Comparison of ENCODE assay signal across 1 cellular context in the genomic region with DNA sequence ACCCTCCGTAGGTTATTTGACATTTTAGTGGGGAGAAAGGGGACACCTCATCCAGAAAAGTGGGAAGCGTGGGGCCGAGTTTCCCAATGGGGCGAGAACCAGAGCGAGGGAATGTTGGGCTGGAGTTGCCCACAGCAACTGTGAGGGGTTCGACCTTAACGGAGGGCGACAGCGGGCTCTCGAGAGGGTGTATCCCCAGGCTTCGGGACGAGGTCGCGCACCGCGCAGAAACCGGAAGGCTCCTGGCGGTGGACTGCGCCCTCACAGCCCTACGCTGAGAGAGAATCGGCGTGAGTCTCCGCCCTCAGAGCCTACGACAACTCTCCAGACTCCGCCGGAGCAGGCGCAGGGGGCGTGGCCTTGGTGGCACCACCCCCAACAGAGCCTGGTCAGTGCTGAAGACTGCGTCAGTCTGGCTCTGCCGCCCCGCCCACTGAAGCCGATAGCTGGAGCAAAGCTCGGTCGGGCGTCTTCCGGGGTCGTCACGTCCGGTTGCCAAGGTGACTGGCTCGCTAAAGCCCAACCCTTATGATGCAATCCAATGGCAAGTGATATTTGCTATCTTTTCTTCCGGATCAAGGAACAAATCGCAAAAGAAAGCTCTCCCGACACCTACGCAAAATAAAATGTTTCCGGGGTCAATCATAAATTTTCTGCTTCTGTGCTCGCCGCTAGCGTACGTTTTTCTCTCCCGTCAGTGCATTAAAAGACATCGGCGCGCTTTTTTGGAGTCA.
TF ChIP-seq lines count a peak whose summit lies in the region.

A gene with protein sequence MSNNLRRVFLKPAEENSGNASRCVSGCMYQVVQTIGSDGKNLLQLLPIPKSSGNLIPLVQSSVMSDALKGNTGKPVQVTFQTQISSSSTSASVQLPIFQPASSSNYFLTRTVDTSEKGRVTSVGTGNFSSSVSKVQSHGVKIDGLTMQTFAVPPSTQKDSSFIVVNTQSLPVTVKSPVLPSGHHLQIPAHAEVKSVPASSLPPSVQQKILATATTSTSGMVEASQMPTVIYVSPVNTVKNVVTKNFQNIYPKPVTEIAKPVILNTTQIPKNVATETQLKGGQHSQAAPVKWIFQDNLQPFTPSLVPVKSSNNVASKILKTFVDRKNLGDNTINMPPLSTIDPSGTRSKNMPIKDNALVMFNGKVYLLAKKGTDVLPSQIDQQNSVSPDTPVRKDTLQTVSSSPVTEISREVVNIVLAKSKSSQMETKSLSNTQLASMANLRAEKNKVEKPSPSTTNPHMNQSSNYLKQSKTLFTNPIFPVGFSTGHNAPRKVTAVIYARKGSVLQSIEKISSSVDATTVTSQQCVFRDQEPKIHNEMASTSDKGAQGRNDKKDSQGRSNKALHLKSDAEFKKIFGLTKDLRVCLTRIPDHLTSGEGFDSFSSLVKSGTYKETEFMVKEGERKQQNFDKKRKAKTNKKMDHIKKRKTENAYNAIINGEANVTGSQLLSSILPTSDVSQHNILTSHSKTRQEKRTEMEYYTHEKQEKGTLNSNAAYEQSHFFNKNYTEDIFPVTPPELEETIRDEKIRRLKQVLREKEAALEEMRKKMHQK (minus strand): TSS at position 257 of the 734 bp plus-strand sequence. CDS start 234 bp downstream, at position 23.

TF ChIP-seq in K562, 482 proteins besides CTCF, POLR2A, EP300 and RAD21 (continued from another document and continues in another):
- TF ChIP-seq RBM22 (IDR thresholded peaks at IDR 0.05; ENCODE audit: low read depth, low read length, poor library complexity, severe bottlenecking): peak; percentile 84
- TF ChIP-seq HDAC3 (IDR thresholded peaks at IDR 0.05; ENCODE audit: borderline replicate concordance, partially characterized antibody): peak; percentile 60
- 0 out of 2 replicates have a peak, but pooled peaks have one; percentile 56 for TF ChIP-seq RUNX1 (IDR thresholded peaks at IDR 0.05; ENCODE audit: low read depth)
- peak; percentile 81 for TF ChIP-seq CHAMP1 (IDR thresholded peaks at IDR 0.05)
- no peak for TF ChIP-seq ZNF551 (CRISPR knock-in tag; IDR thresholded peaks at IDR 0.05)
- peak; percentile 73; the same call in 1 of the 2 replicates for TF ChIP-seq ZKSCAN1 (IDR thresholded peaks at IDR 0.05; ENCODE audit: low read depth, low read length)
- TF ChIP-seq, protein P1, sequence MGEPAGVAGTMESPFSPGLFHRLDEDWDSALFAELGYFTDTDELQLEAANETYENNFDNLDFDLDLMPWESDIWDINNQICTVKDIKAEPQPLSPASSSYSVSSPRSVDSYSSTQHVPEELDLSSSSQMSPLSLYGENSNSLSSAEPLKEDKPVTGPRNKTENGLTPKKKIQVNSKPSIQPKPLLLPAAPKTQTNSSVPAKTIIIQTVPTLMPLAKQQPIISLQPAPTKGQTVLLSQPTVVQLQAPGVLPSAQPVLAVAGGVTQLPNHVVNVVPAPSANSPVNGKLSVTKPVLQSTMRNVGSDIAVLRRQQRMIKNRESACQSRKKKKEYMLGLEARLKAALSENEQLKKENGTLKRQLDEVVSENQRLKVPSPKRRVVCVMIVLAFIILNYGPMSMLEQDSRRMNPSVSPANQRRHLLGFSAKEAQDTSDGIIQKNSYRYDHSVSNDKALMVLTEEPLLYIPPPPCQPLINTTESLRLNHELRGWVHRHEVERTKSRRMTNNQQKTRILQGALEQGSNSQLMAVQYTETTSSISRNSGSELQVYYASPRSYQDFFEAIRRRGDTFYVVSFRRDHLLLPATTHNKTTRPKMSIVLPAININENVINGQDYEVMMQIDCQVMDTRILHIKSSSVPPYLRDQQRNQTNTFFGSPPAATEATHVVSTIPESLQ (CRISPR knock-in tag; IDR thresholded peaks at IDR 0.05): peak; percentile 10; the same call in 1 of the 2 replicates
- TF ChIP-seq, protein P2, sequence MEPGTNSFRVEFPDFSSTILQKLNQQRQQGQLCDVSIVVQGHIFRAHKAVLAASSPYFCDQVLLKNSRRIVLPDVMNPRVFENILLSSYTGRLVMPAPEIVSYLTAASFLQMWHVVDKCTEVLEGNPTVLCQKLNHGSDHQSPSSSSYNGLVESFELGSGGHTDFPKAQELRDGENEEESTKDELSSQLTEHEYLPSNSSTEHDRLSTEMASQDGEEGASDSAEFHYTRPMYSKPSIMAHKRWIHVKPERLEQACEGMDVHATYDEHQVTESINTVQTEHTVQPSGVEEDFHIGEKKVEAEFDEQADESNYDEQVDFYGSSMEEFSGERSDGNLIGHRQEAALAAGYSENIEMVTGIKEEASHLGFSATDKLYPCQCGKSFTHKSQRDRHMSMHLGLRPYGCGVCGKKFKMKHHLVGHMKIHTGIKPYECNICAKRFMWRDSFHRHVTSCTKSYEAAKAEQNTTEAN (CRISPR knock-in tag; IDR thresholded peaks at IDR 0.05): no peak
- TF ChIP-seq ZNF398 (CRISPR knock-in tag; IDR thresholded peaks at IDR 0.05): no peak
- TF ChIP-seq CTBP1 (IDR thresholded peaks at IDR 0.05; ENCODE audit: borderline replicate concordance): no peak
- TF ChIP-seq ZNF695 (CRISPR knock-in tag; IDR thresholded peaks at IDR 0.05): no peak
- peak; percentile 55; the same call in 1 of the 2 replicates for TF ChIP-seq MYNN (IDR thresholded peaks at IDR 0.05)
- TF ChIP-seq MYNN (CRISPR knock-in tag; IDR thresholded peaks at IDR 0.05): no peak
- TF ChIP-seq, protein P3, sequence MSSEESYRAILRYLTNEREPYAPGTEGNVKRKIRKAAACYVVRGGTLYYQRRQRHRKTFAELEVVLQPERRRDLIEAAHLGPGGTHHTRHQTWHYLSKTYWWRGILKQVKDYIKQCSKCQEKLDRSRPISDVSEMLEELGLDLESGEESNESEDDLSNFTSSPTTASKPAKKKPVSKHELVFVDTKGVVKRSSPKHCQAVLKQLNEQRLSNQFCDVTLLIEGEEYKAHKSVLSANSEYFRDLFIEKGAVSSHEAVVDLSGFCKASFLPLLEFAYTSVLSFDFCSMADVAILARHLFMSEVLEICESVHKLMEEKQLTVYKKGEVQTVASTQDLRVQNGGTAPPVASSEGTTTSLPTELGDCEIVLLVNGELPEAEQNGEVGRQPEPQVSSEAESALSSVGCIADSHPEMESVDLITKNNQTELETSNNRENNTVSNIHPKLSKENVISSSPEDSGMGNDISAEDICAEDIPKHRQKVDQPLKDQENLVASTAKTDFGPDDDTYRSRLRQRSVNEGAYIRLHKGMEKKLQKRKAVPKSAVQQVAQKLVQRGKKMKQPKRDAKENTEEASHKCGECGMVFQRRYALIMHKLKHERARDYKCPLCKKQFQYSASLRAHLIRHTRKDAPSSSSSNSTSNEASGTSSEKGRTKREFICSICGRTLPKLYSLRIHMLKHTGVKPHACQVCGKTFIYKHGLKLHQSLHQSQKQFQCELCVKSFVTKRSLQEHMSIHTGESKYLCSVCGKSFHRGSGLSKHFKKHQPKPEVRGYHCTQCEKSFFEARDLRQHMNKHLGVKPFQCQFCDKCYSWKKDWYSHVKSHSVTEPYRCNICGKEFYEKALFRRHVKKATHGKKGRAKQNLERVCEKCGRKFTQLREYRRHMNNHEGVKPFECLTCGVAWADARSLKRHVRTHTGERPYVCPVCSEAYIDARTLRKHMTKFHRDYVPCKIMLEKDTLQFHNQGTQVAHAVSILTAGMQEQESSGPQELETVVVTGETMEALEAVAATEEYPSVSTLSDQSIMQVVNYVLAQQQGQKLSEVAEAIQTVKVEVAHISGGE (CRISPR knock-in tag; IDR thresholded peaks at IDR 0.05): peak in 2 of 3 experiments; percentile 39 to 82; a peak in 3 of 6 replicates
- TF ChIP-seq CC2D1A (IDR thresholded peaks at IDR 0.05): peak; percentile 77
- TF ChIP-seq HMGN3 (IDR thresholded peaks at IDR 0.05; ENCODE audit: borderline replicate concordance, extremely low read depth, insufficient read length, low read depth, low read length): peak; percentile 79
- TF ChIP-seq GATAD2B (IDR thresholded peaks at IDR 0.05; ENCODE audit: borderline replicate concordance): no peak; the same call in 1 of the 2 replicates
- peak; percentile 100 for TF ChIP-seq RBFOX2 (IDR thresholded peaks at IDR 0.05; ENCODE audit: low read depth, low read length)
- TF ChIP-seq, protein P4, sequence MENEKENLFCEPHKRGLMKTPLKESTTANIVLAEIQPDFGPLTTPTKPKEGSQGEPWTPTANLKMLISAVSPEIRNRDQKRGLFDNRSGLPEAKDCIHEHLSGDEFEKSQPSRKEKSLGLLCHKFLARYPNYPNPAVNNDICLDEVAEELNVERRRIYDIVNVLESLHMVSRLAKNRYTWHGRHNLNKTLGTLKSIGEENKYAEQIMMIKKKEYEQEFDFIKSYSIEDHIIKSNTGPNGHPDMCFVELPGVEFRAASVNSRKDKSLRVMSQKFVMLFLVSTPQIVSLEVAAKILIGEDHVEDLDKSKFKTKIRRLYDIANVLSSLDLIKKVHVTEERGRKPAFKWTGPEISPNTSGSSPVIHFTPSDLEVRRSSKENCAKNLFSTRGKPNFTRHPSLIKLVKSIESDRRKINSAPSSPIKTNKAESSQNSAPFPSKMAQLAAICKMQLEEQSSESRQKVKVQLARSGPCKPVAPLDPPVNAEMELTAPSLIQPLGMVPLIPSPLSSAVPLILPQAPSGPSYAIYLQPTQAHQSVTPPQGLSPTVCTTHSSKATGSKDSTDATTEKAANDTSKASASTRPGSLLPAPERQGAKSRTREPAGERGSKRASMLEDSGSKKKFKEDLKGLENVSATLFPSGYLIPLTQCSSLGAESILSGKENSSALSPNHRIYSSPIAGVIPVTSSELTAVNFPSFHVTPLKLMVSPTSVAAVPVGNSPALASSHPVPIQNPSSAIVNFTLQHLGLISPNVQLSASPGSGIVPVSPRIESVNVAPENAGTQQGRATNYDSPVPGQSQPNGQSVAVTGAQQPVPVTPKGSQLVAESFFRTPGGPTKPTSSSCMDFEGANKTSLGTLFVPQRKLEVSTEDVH (IDR thresholded peaks at IDR 0.05; ENCODE audit: low read depth, partially characterized antibody): peak; percentile 97
- peak; percentile 100 for TF ChIP-seq ELF1 (tag; IDR thresholded peaks at IDR 0.05)
- peak; percentile 99 for TF ChIP-seq KDM5B (IDR thresholded peaks at IDR 0.05; ENCODE audit: insufficient replicate concordance, low read depth, low read length)
- peak; percentile 96 for TF ChIP-seq RFX1 (IDR thresholded peaks at IDR 0.05)
- TF ChIP-seq ZNF24 (IDR thresholded peaks at IDR 0.05): peak; percentile 61; the same call in 1 of the 2 replicates
- TF ChIP-seq GABPA (tag; conservative IDR thresholded peaks at IDR 0.05; ENCODE audit: low read depth): peak; percentile 99
- peak; percentile 85 for TF ChIP-seq SETDB1 (IDR thresholded peaks at IDR 0.05; ENCODE audit: low read length)
- no peak for TF ChIP-seq GATA2 (CRISPR knock-in tag; IDR thresholded peaks at IDR 0.05)
- no peak for TF ChIP-seq PBX2 (CRISPR knock-in tag; IDR thresholded peaks at IDR 0.05; ENCODE audit: low read depth)
- peak; percentile 62 for TF ChIP-seq PBX2 (tag; conservative IDR thresholded peaks at IDR 0.05; ENCODE audit: low read depth)
- peak; percentile 37 for TF ChIP-seq TEAD4 (IDR thresholded peaks at IDR 0.05; ENCODE audit: low read length)
- no peak for TF ChIP-seq TEAD4 (CRISPR knock-in tag; IDR thresholded peaks at IDR 0.05; ENCODE audit: borderline replicate concordance)
- no peak for TF ChIP-seq U2AF1 (optimal IDR thresholded peaks at IDR 0.05; ENCODE audit: low read depth, low read length)
- TF ChIP-seq FOXJ3 (CRISPR knock-in tag; IDR thresholded peaks at IDR 0.05): no peak
- TF ChIP-seq CHD1 (IDR thresholded peaks at IDR 0.05; ENCODE audit: low read length): no peak
- no peak for TF ChIP-seq TCFL5 (CRISPR knock-in tag; conservative IDR thresholded peaks at IDR 0.05)
